In the genomic region with DNA sequence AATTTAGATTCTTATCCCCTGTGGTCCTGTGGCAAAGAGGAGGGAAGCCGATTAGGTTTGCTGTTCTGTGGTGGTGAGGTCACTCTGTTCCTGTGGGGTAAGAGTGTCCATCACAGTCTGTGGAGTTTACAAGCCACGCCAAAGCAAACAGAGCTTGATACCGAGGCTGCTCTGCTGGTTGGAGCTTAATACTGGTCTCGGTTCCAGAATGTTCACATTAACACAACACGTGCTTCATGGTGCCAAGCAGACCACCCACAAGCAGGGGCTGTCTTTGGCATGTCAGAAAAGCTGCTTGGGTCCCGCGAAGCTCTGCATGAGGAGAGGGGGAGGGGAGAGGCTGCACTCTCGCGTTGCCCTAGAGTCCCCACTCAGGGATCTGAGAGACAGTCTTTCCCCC, we compare ENCODE assay signal across 13 cellular contexts. TPM values are rescaled to one million over a fixed set of nuclear protein-coding genes. Genes with fewer than 3 reads are reported as not detected.
A peak's percentile ranks its signal among the peaks of the same experiment; 100 is the strongest.
DNase-seq lines count a peak whose midpoint lies in the region; ATAC-seq and TF ChIP-seq lines count a peak whose summit lies in the region.
"Had no signal": no experiment of that assay in that cellular context is flagged by ENCODE, and none has a peak within 500 bp of the region (broad histone marks: within the 10 kb centered on the region; RNA-seq: fewer than 3 reads in every experiment).

No MANE protein-coding gene starts in this region.

- peak overlapping the region; percentile 26 for H3K27ac ChIP-seq in cardiac muscle cell
- H3K27ac ChIP-seq in SJSA1: 0 out of 2 replicates have a peak overlapping the region, but pooled peaks have one; percentile 41

- H3K4me3 ChIP-seq in cardiac muscle cell (no peak overlapping the region), SJSA1 (no peak overlapping the region), fibroblast of mammary gland (ENCODE audit: control insufficient read depth, low read depth, low read length) (no peak overlapping the region)
- H3K4me3 ChIP-seq: lung had no signal

- DNase-seq in cardiac muscle cell (ENCODE audit: low read depth in 1 of 2, low spot score in 1 of 2) (peak in 1 of 2 donors; percentile 39), Right ventricle myocardium inferior (ENCODE audit: missing footprints) (no peak), SJSA1 (ENCODE audit: low read depth in 1 of 2, low spot score in 2 of 2) (peak; percentile 40 to 60), fibroblast of mammary gland (ENCODE audit: low read depth) (peak; percentile 36), sciatic nerve (ENCODE audit: low spot score) (peak; percentile 23), SK-N-DZ (ENCODE audit: low spot score) (no peak)
- DNase-seq: activated naive CD8-positive, alpha-beta T cell treated with anti-CD3 and anti-CD28 coated beads, Interleukin-2, amount 10 ng/mL, durations not matched to agents 7 days and 5 days; NCI-H2227 treated with DMSO at 0.1 percent for 48 hours had no signal

- H3K4me1 ChIP-seq in cardiac muscle cell (ENCODE audit: low read depth) (peaks cover 4% of the 10 kb centered on the region), SJSA1 (replicated peaks) (peaks cover 23% of the 10 kb centered on the region)

- H3K27me3 ChIP-seq in cardiac muscle cell (no peaks in the 10 kb centered on the region), SJSA1 (replicated peaks) (no peaks in the 10 kb centered on the region)

- H3K36me3 ChIP-seq in cardiac muscle cell (peaks cover 45% of the 10 kb centered on the region), SJSA1 (peaks cover 70% of the 10 kb centered on the region)

- ATAC-seq in Right ventricle myocardium inferior (no peak), sciatic nerve (no peak), GM21786 (IDR thresholded peaks at IDR 0.05; ENCODE audit: unreplicated experiment) (no peak), GM19467 (IDR thresholded peaks at IDR 0.05; ENCODE audit: unreplicated experiment) (no peak)
- ATAC-seq: esophagus mucosa, SK-N-SH treated with all-trans-retinoic acid at 6 μM for 48 hours had no signal

- intact Hi-C loops in Right ventricle myocardium inferior (cut with DNase I) (loop anchor here (10.0 kb wide), 1 partner anchor 110 kb away; no protein-coding TSS in a partner anchor), sciatic nerve (cut with DNase I) (no loop called here)

- no peak for TF ChIP-seq CTCF in cardiac muscle cell (IDR thresholded peaks at IDR 0.05; ENCODE audit: low read depth, low read length)
- no peak for TF ChIP-seq CTCF in fibroblast of mammary gland (conservative IDR thresholded peaks at IDR 0.05; ENCODE audit: control insufficient read depth, insufficient read depth, low read depth, low read length)

- H3K9me3 ChIP-seq in cardiac muscle cell (ENCODE audit: low read depth): no peaks in the 10 kb centered on the region
- no peaks in the 10 kb centered on the region for H3K9me3 ChIP-seq in SJSA1 (replicated peaks)

RNA-seq across cellular contexts. Expression of gene DNAJB6, which starts 47.5 kb away (rescaled TPM):
- 110 and 117 TPM in 2 replicates for total RNA-seq in cardiac muscle cell
- polyA plus RNA-seq in cardiac muscle cell: 122 and 137 TPM in 2 replicates
- 195 TPM for total RNA-seq in Right ventricle myocardium inferior
- total RNA-seq in SJSA1 (2014; rRNA removed; shearing (Covaris generic)): 178 and 179 TPM in 2 replicates
- total RNA-seq in sciatic nerve: 129 TPM
- 99.3 and 113 TPM in 2 replicates for polyA plus RNA-seq in SK-N-DZ (2014; cell fraction: cytosol; rRNA removed)
- polyA plus RNA-seq in SK-N-DZ (2014; cell fraction: nucleus; rRNA removed): 67.3 and 70.3 TPM in 2 replicates

Comparison
In these comparisons a context has a peak if more than half of its experiments do, and no peak if none do; other contexts are left out.
1. DNase-seq: peak in SJSA1 (2 of 2), fibroblast of mammary gland (single experiment) and sciatic nerve (single experiment); none in Right ventricle myocardium inferior (single experiment) and SK-N-DZ (single experiment).